Comparison of ENCODE assay signal across 12 cellular contexts in the genomic region with DNA sequence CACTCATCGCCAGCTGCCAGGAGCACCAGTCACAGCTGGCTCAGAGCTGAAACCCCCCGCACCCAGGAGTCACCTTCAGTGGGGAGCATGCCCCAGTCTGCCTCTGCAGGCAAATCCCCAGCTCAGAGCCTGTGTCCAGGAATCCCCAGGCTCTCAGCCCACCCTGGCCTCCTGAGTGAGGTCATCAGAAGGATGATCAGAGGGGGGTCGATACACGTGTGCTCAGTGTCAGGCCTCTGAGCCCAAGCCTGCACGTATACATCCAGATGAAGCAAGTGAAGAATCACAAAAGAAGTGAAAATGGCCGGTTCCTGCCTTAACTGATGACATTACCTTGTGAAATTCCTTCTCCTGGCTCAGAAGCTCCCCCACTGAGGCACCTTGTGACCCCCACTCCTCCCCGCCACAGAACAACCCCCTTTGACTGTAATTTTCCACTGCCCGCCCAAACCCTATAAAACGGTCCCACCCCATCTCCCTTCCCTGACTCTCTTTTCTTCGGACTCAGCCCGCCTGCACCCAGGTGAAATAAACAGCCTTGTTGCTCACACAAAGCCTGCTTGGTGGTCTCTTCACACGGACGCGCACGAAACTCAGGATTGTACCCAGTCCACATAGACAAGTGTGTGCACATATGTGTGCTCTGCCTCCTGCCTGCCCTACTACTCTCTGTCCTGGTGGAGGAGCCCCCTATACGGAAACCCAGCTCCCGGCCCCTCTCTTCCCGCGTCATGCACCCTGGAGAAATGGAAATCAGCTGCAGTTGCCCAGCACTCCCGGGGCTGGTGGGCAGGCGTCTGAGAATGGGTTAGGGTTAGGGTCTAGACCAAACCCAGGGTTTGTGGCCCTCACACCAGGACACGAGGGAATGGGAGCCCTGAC. TPM values are rescaled to one million over a fixed set of nuclear protein-coding genes. Genes with fewer than 3 reads are reported as not detected.
A peak's percentile ranks its signal among the peaks of the same experiment; 100 is the strongest.
DNase-seq lines count a peak whose midpoint lies in the region; TF ChIP-seq lines count a peak whose summit lies in the region.
"Had no signal": no experiment of that assay in that cellular context is flagged by ENCODE, and none has a peak within 500 bp of the region (broad histone marks: within the 10 kb centered on the region; RNA-seq: fewer than 3 reads in every experiment).

No MANE protein-coding gene starts in this region.

- H3K27me3 ChIP-seq in HUES64 (ENCODE audit: insufficient read depth, low read length) (0 out of 2 replicates have a peak, but pooled peaks cover 5% of the 10 kb centered on the region), esophagus (ENCODE audit: control insufficient read depth in 1 of 2, insufficient read depth in 2 of 2, low read length in 2 of 2) (no peaks in the 10 kb centered on the region), prostate gland (replicated peaks; ENCODE audit: insufficient read depth) (no peaks in the 10 kb centered on the region)
- peaks cover 13% of the 10 kb centered on the region for H3K27me3 ChIP-seq in CD4-positive, alpha-beta memory T cell (ENCODE audit: insufficient read depth, low read length)

- H3K9me3 ChIP-seq in HUES64 (ENCODE audit: insufficient read depth, low read depth, low read length) (no peaks in the 10 kb centered on the region), esophagus (ENCODE audit: control insufficient read depth in 2 of 2, insufficient read depth in 1 of 2, low read depth in 1 of 2, low read length in 1 of 2) (no peaks in the 10 kb centered on the region), prostate gland (no peaks in the 10 kb centered on the region)
- no peaks in the 10 kb centered on the region for H3K9me3 ChIP-seq in CD4-positive, alpha-beta memory T cell (ENCODE audit: control insufficient read depth in 1 of 2, low read length in 2 of 2)

- H3K9ac ChIP-seq in HUES64 (ENCODE audit: low read depth, low read length) = peak overlapping the region; percentile 45; the same call in 1 of the 2 replicates

- peaks cover 0 to 1% (median 0%) of the 10 kb centered on the region in 8 donors for H3K9me3 Mint-ChIP-seq in CD4-positive, alpha-beta memory T cell
- H3K9me3 Mint-ChIP-seq: activated naive CD8-positive, alpha-beta T cell treated with anti-CD3 and anti-CD28 coated beads, Interleukin-2, amount 10 ng/mL, durations not matched to agents 7 days and 5 days; IgD-negative memory B cell had no signal

- peaks cover 4% of the 10 kb centered on the region for H3K36me3 ChIP-seq in HUES64 (ENCODE audit: insufficient read depth, low read length)
- peaks cover 0 to 3% of the 10 kb centered on the region in 2 donors for H3K36me3 ChIP-seq in esophagus (ENCODE audit: control insufficient read depth in 2 of 2, insufficient read depth in 2 of 2, low read length in 1 of 2)
- H3K36me3 ChIP-seq in prostate gland = peaks cover 0 to 1% of the 10 kb centered on the region in 2 donors
- H3K36me3 ChIP-seq in CD4-positive, alpha-beta memory T cell (ENCODE audit: insufficient read depth, low read length) = peaks cover 2% of the 10 kb centered on the region

- POLR2A ChIA-PET in CD4-positive, alpha-beta memory T cell (lab: Charles Lee; ENCODE audit: partially characterized antibody) = no interaction called here

- H3K4me1 ChIP-seq in HUES64 (ENCODE audit: insufficient read depth, low read length) (peaks cover 58% of the 10 kb centered on the region), esophagus (ENCODE audit: control insufficient read depth in 2 of 2, insufficient read depth in 2 of 2, low read length in 1 of 2) (peaks cover 23 to 52% of the 10 kb centered on the region in 2 donors), prostate gland (replicated peaks) (peaks cover 41% of the 10 kb centered on the region)
- H3K4me1 ChIP-seq in CD4-positive, alpha-beta memory T cell (ENCODE audit: insufficient read depth, low read length) = peaks cover 26% of the 10 kb centered on the region

- CTCF ChIA-PET in CD4-positive, alpha-beta memory T cell (lab: Charles Lee; ENCODE audit: partially characterized antibody) = interaction anchor here (2.4 kb wide), 1 partner anchor 9 kb away, joined by 18 read pairs; no protein-coding TSS in a partner anchor

- peaks cover 9 to 13% of the 10 kb centered on the region in 2 donors for H3K27me3 Mint-ChIP-seq in CD4-positive, alpha-beta memory T cell

- TF ChIP-seq POLR2A in prostate gland (IDR thresholded peaks at IDR 0.05) = no peak

- peaks cover 12 to 37% (median 26%) of the 10 kb centered on the region in 4 donors for H3K4me1 Mint-ChIP-seq in CD4-positive, alpha-beta memory T cell

- intact Hi-C loops in prostate gland (cut with DNase I) = no loop called here
- intact Hi-C loops in CD4-positive, alpha-beta memory T cell (cut with micrococcal nuclease) = no loop called here

- H3K27ac ChIP-seq in 22Rv1 (0 out of 2 replicates have a peak overlapping the region, but pooled peaks have one; percentile 8), HUES64 (ENCODE audit: low read depth, low read length) (peak overlapping the region; percentile 75), esophagus (ENCODE audit: low read depth in 2 of 2, low read length in 1 of 2) (peak overlapping the region; percentile 72 to 93), prostate gland (peak overlapping the region; percentile 91 to 95)
- H3K27ac ChIP-seq in CD4-positive, alpha-beta memory T cell (ENCODE audit: low read depth, low read length) = no peak overlapping the region

- DNase-seq in prostate gland (ENCODE audit: low spot score) (no peak), cerebellum (ENCODE audit: low spot score) (no peak), NCI-H2029 (lab: John Stamatoyannopoulos, UW) (no peak), SW 1271 (lab: John Stamatoyannopoulos, UW) (no peak)
- no peak for DNase-seq in CD4-positive, alpha-beta memory T cell
- DNase-seq: activated CD8-positive, alpha-beta T cell treated with anti-CD3 and anti-CD28 coated beads, Interleukin-2, amount 10 ng/mL, durations not matched to agents 7 days and 5 days; activated naive CD8-positive, alpha-beta T cell treated with anti-CD3 and anti-CD28 coated beads, Interleukin-2, amount 10 ng/mL, durations not matched to agents 7 days and 5 days; NCI-H187 had no signal

- no peak for TF ChIP-seq CTCF in 22Rv1 (IDR thresholded peaks at IDR 0.05)
- TF ChIP-seq CTCF in prostate gland (IDR thresholded peaks at IDR 0.05) = no peak

- WGBS in HUES64 = 47% methylated on average over 22 of the region's 22 CpGs
- WGBS in esophagus, 2 donors = 83 to 85% methylated on average over 22 of the region's 22 CpGs
- WGBS in prostate gland = 77% methylated on average over 22 of the region's 22 CpGs

- no peaks in the 10 kb centered on the region for H3K36me3 Mint-ChIP-seq in CD4-positive, alpha-beta memory T cell
- H3K36me3 Mint-ChIP-seq: IgD-negative memory B cell had no signal

- peak overlapping the region in 2 of 8 donors; percentile 6 to 62 for H3K4me3 Mint-ChIP-seq in CD4-positive, alpha-beta memory T cell
- H3K4me3 Mint-ChIP-seq: activated CD8-positive, alpha-beta T cell treated with anti-CD3 and anti-CD28 coated beads, Interleukin-2, amount 10 ng/mL, durations not matched to agents 7 days and 5 days; activated naive CD8-positive, alpha-beta T cell treated with anti-CD3 and anti-CD28 coated beads, Interleukin-2, amount 10 ng/mL, durations not matched to agents 7 days and 5 days had no signal

- peak overlapping the region in 3 of 7 donors; percentile 32 to 74 (median 68) for H3K27ac Mint-ChIP-seq in CD4-positive, alpha-beta memory T cell
- H3K27ac Mint-ChIP-seq: activated CD8-positive, alpha-beta T cell treated with anti-CD3 and anti-CD28 coated beads, Interleukin-2, amount 10 ng/mL, durations not matched to agents 7 days and 5 days; activated naive CD8-positive, alpha-beta T cell treated with anti-CD3 and anti-CD28 coated beads, Interleukin-2, amount 10 ng/mL, durations not matched to agents 7 days and 5 days had no signal

- H3K4me3 ChIP-seq in HUES64 (ENCODE audit: low read length) = no peak overlapping the region
- H3K4me3 ChIP-seq in esophagus (ENCODE audit: low read depth in 1 of 2, low read length in 2 of 2) = no peak overlapping the region
- no peak overlapping the region for H3K4me3 ChIP-seq in prostate gland
- no peak overlapping the region for H3K4me3 ChIP-seq in CD4-positive, alpha-beta memory T cell (ENCODE audit: low read length in 2 of 2)

RNA-seq across cellular contexts. Expression of gene RHBDF1, which starts 2.2 kb away (rescaled TPM):
- polyA plus RNA-seq in HUES64 (2013, experiment 1 of 2) = 17.7 TPM
- 21.6 TPM for polyA plus RNA-seq in HUES64 (2013, experiment 2 of 2)
- 10 to 100 TPM; 36.6 to 56.0 TPM for polyA plus RNA-seq in esophagus
- 10 to 100 TPM; 55.4 to 79.5 TPM for total RNA-seq in prostate gland
- total RNA-seq in CD4-positive, alpha-beta memory T cell = not detected
- polyA plus RNA-seq in CD4-positive, alpha-beta memory T cell = not detected
- 5.3 TPM for total RNA-seq in cerebellum
- polyA plus RNA-seq: IgD-negative memory B cell had no signal

RNA-seq across cellular contexts. Expression of gene MPG, which starts 3.3 kb away (rescaled TPM):
- polyA plus RNA-seq in HUES64 (2013, experiment 1 of 2) = 27.6 TPM
- polyA plus RNA-seq in HUES64 (2013, experiment 2 of 2) = 32.0 TPM
- 10 to 100 TPM; 42.3 to 45.3 TPM for polyA plus RNA-seq in esophagus
- total RNA-seq in prostate gland = 100 to 1,000 TPM; 111 to 138 TPM
- total RNA-seq in CD4-positive, alpha-beta memory T cell = 10 to 100 TPM; 30.7 TPM
- 10 to 100 TPM; 58.1 to 82.6 TPM for polyA plus RNA-seq in CD4-positive, alpha-beta memory T cell
- 27.5 TPM for total RNA-seq in cerebellum

RNA-seq across cellular contexts. Expression of gene SNRNP25, which starts 21.1 kb away (rescaled TPM):
- polyA plus RNA-seq in HUES64 (2013, experiment 1 of 2) = 77.2 TPM
- polyA plus RNA-seq in HUES64 (2013, experiment 2 of 2) = 64.6 TPM
- polyA plus RNA-seq in esophagus = 10 to 100 TPM; 18.1 to 25.6 TPM
- total RNA-seq in prostate gland (10 to 100 TPM; 22.9 to 40.8 TPM), cerebellum (13.0 TPM)
- 10 to 100 TPM in 1 of 2 experiments, 1 to 10 TPM in 1; 10.0 to 10.2 TPM for total RNA-seq in CD4-positive, alpha-beta memory T cell
- 10 to 100 TPM; 12.5 to 20.1 TPM for polyA plus RNA-seq in CD4-positive, alpha-beta memory T cell

RNA-seq across cellular contexts. Expression of gene POLR3K, which starts 21.3 kb away (rescaled TPM):
- 29.2 TPM for polyA plus RNA-seq in HUES64 (2013, experiment 1 of 2)
- polyA plus RNA-seq in HUES64 (2013, experiment 2 of 2) = 25.4 TPM
- polyA plus RNA-seq in esophagus = 10 to 100 TPM in 1 of 2 donors, 1 to 10 TPM in 1; 4.3 to 11.4 TPM
- total RNA-seq in prostate gland = 1 to 10 TPM; 6.2 to 6.8 TPM
- 10 to 100 TPM; 19.9 to 21.7 TPM for total RNA-seq in CD4-positive, alpha-beta memory T cell
- polyA plus RNA-seq in CD4-positive, alpha-beta memory T cell = 10 to 100 TPM; 41.5 to 43.1 TPM
- total RNA-seq in cerebellum = 3.4 TPM
